In the genomic region with DNA sequence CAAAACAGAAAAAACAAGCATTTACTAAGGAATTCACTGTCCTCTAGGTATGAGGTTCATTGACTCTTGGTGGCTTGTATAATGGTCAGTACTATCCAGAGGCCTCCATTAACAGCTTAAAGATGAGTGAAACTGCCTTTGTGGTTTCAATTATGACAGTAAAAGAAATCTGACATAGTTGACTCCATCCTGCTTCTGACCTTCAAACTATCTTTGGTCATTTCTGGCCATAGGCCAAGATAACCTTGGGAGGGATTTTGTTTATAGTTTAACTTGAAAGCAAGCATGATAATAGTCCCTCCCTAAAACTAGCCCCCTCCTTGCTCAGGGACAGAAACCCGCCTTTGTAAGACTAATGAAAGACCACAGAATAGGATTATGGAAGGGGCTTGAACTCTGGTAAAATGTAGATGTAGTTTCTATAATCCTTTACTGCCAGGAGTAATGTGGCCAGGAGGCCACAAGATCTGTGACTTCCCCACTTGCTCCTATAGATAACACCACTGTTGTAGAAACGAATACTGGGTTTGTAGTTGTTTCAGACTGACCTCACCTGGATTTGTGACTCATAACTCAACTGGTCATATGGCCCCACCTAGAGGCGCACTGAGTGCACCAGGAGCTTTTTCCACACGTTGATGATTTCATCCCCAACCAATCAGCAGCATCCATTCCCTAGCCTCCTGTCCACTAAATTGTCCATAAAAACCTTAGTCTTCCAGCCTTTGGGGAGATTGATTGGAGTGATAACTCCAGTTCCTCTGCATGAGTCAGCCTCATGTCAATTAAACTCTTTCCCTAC, we compare ENCODE assay signal across 8 cellular contexts. TPM values are rescaled to one million over a fixed set of nuclear protein-coding genes. Genes with fewer than 3 reads are reported as not detected.
A peak's percentile ranks its signal among the peaks of the same experiment; 100 is the strongest.
DNase-seq lines count a peak whose midpoint lies in the region; ATAC-seq and TF ChIP-seq lines count a peak whose summit lies in the region.

No MANE protein-coding gene starts in this region.

- H3K27ac Mint-ChIP-seq in T-cell, result no peak overlapping the region

- H3K36me3 Mint-ChIP-seq in T-cell, result no peaks in the 10 kb centered on the region

- WGBS in prostate gland, result 56% methylated on average over 4 of the region's 4 CpGs

- H3K4me3 ChIP-seq in epithelial cell of esophagus (ENCODE audit: low read length) (no peak overlapping the region), prostate gland (no peak overlapping the region)

- no peaks in the 10 kb centered on the region for H3K36me3 ChIP-seq in prostate gland

- no peaks in the 10 kb centered on the region for H3K4me1 ChIP-seq in prostate gland (replicated peaks)

- H3K4me1 Mint-ChIP-seq in T-cell, result no peaks in the 10 kb centered on the region

- no peak overlapping the region for H3K27ac ChIP-seq in prostate gland

- H3K9me3 ChIP-seq in prostate gland, result no peaks in the 10 kb centered on the region

- H3K4me3 Mint-ChIP-seq in T-cell, result no peak overlapping the region

- POLR2A ChIA-PET in T-cell (lab: Charles Lee), result no interaction called here

- no peak for TF ChIP-seq POLR2A in prostate gland (IDR thresholded peaks at IDR 0.05)

- H3K9me3 Mint-ChIP-seq in T-cell, result no peaks in the 10 kb centered on the region

- DNase-seq in NCI-H2029 (lab: John Stamatoyannopoulos, UW), result peak; percentile 17
- DNase-seq in NCI-H2029 treated with DMSO at 0.1 percent for 48 hours (lab: John Stamatoyannopoulos, UW), result no peak
- DNase-seq in T-cell, result peak in 28 of 34 experiments; percentile 3 to 41 (median 14)
- peak; percentile 89 for DNase-seq in epithelial cell of esophagus (ENCODE audit: low read depth)
- DNase-seq in prostate gland (ENCODE audit: low spot score), result peak; percentile 61
- no peak for DNase-seq in HCEC 1CT

- CTCF ChIA-PET in T-cell (lab: Charles Lee), result interaction anchor here in 1 of 2 donors (1.7 kb wide), 1 partner anchor 288 kb away, joined by 3 read pairs; no protein-coding TSS in a partner anchor

- H3K27me3 ChIP-seq in prostate gland (replicated peaks; ENCODE audit: insufficient read depth), result no peaks in the 10 kb centered on the region

- intact Hi-C loops in prostate gland (cut with DNase I), result no loop called here

- ATAC-seq in GM21381 (IDR thresholded peaks at IDR 0.05; ENCODE audit: unreplicated experiment) (peak; percentile 93), HG03457 (IDR thresholded peaks at IDR 0.05; ENCODE audit: unreplicated experiment) (peak; percentile 76), T-cell (replicated peaks in 1 of 4) (peak in 3 of 4 experiments; percentile 52 to 54 (median 54))

- TF ChIP-seq CTCF in epithelial cell of esophagus (IDR thresholded peaks at IDR 0.05; ENCODE audit: insufficient read depth, low read depth, low read length, missing control alignments), result peak; percentile 66
- TF ChIP-seq CTCF in prostate gland (IDR thresholded peaks at IDR 0.05), result peak in 3 of 4 experiments; percentile 53 to 58 (median 54)

- no peaks in the 10 kb centered on the region for H3K27me3 Mint-ChIP-seq in T-cell

RNA-seq across cellular contexts. Expression of a gene that starts 8.6 kb away (rescaled TPM):
- total RNA-seq in T-cell (10 to 100 TPM; 12.3 to 18.1 (median 13.9) TPM), prostate gland (10 to 100 TPM; 17.0 to 28.6 TPM)

Comparison
In these comparisons a context has a peak if more than half of its experiments do, and no peak if none do; other contexts are left out.
1. DNase-seq: peak in NCI-H2029 (single experiment), T-cell (28 of 34), epithelial cell of esophagus (single experiment) and prostate gland (single experiment); none in NCI-H2029 treated with DMSO at 0.1 percent for 48 hours (single experiment) and HCEC 1CT (single experiment).
2. Peak in every context shown above with its lines, with median percentiles within 50 percentile points of each other: ATAC-seq.